In genomic region chr18:12307251-12307736, GRCh38 we compare ENCODE assay signal across 8 cellular contexts. TPM values are rescaled to one million over a fixed set of nuclear protein-coding genes. Genes with fewer than 3 reads are reported as not detected.
DNase-seq lines count a peak whose midpoint lies in the region; ATAC-seq lines count a peak whose summit lies in the region.

No MANE protein-coding gene starts in this region.

- peaks cover 7% of the 10 kb centered on the region for H3K9me3 ChIP-seq in adipocyte (ENCODE audit: control insufficient read depth, low read length)

- H3K36me3 ChIP-seq in adipocyte (ENCODE audit: control insufficient read depth, insufficient read depth, low read length, severe bottlenecking): peaks cover 20% of the 10 kb centered on the region

- peak; percentile 63 for DNase-seq in ELF-1 (ENCODE audit: low read depth, low spot score)
- DNase-seq in adipocyte (ENCODE audit: low read depth): peak; percentile 90
- DNase-seq in left ventricle myocardium superior: peak; percentile 72
- DNase-seq in pulmonary artery endothelial cell (ENCODE audit: low read depth, low spot score): peak; percentile 26
- DNase-seq in NK-92 (lab: John Stamatoyannopoulos, UW; ENCODE audit: unreplicated experiment): no peak
- no peak for DNase-seq in NCI-H128 (lab: John Stamatoyannopoulos, UW; ENCODE audit: unreplicated experiment)
- DNase-seq in iPS-NIHi7 (ENCODE audit: extremely low spot score): no peak

- ATAC-seq in HG03135 (IDR thresholded peaks at IDR 0.05; ENCODE audit: unreplicated experiment) (peak; percentile 16), left ventricle myocardium superior (peak; percentile 55)

- H3K27me3 ChIP-seq in adipocyte (replicated peaks; ENCODE audit: control insufficient read depth, insufficient read depth, low read length): no peaks in the 10 kb centered on the region

- peak overlapping the region; percentile 97 for H3K4me3 ChIP-seq in adipocyte (ENCODE audit: low read length)

- peaks cover 35% of the 10 kb centered on the region for H3K4me1 ChIP-seq in adipocyte (ENCODE audit: control insufficient read depth, insufficient read depth, low read length)

- peak overlapping the region; percentile 94 for H3K9ac ChIP-seq in adipocyte (ENCODE audit: low read length)

- intact Hi-C loops in left ventricle myocardium superior (cut with micrococcal nuclease): no loop called here

RNA-seq across cellular contexts. Expression of gene TUBB6, which starts 0.7 kb away (rescaled TPM):
- total RNA-seq in left ventricle myocardium superior (82.0 TPM), pulmonary artery endothelial cell (1,098 and 2,325 TPM in 2 replicates)

RNA-seq across cellular contexts. Expression of gene CIDEA, which starts 53.1 kb away (rescaled TPM):
- total RNA-seq in left ventricle myocardium superior: 0.52 TPM
- 0.20 TPM in 1 of 2 replicates, not detected in the other for total RNA-seq in pulmonary artery endothelial cell

Comparison
In these comparisons a context has a peak if more than half of its experiments do, and no peak if none do; other contexts are left out.
1. DNase-seq: peak in ELF-1 (single experiment), adipocyte (single experiment), left ventricle myocardium superior (single experiment) and pulmonary artery endothelial cell (single experiment); none in NK-92 (single experiment), NCI-H128 (single experiment) and iPS-NIHi7 (single experiment).
2. RNA of gene TUBB6, which starts 0.7 kb away (total RNA-seq): 1,098 to 2,325 TPM in pulmonary artery endothelial cell; 82.0 TPM in left ventricle myocardium superior (single experiment); every median in the first group is over 10 times any median in the second.